1 cellular context compared by ENCODE assay signal in the genomic region with DNA sequence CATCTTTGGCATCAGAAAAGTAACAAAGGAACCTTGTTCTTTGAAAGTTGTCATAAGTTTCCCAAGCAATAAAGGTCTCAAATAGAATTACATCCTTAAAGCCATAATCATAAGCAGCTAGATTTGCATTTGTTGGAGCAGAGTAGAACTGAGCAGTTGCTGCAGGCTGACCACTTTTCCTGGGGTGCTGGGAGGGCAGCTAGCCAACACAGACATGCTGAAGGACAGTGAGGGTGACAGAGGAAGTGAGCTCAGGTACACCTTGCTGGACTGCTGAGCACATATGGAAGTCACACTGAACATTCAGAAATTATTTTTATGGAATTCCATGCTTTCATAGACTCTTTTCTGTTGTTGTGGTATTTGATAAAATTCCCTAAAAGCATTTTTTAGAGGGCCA.
TF ChIP-seq lines count a peak whose summit lies in the region.

No MANE protein-coding gene starts in this region.

TF ChIP-seq in IMR-90, 13 proteins besides CTCF, POLR2A, EP300 and RAD21 (continued from another document):
- no peak for TF ChIP-seq MAFK (IDR thresholded peaks at IDR 0.05; ENCODE audit: low read depth, low read length)
- TF ChIP-seq USF2 (IDR thresholded peaks at IDR 0.05; ENCODE audit: low read depth, low read length), result no peak
- TF ChIP-seq BHLHE40 (IDR thresholded peaks at IDR 0.05; ENCODE audit: low read depth, low read length), result no peak
- TF ChIP-seq RFX5 (IDR thresholded peaks at IDR 0.05; ENCODE audit: low read depth, low read length), result no peak
- no peak for TF ChIP-seq NFE2L2 (IDR thresholded peaks at IDR 0.05; ENCODE audit: low read depth, low read length)
